ENCODE assay signal across 14 cellular contexts in genomic region chr10:93757766-93758509, GRCh38. TPM values are rescaled to one million over a fixed set of nuclear protein-coding genes. Genes with fewer than 3 reads are reported as not detected.
DNase-seq lines count a peak whose midpoint lies in the region; ATAC-seq lines count a peak whose summit lies in the region.
"Had no signal": no experiment of that assay in that cellular context is flagged by ENCODE, and none has a peak within 500 bp of the region (broad histone marks: within the 10 kb centered on the region; RNA-seq: fewer than 3 reads in every experiment).

Gene LGI1 (plus strand): TSS chr10:93757936. CDS start chr10:93758145, 209 bp downstream.

- ATAC-seq in HG03025 (IDR thresholded peaks at IDR 0.05; ENCODE audit: low FRiP score, unreplicated experiment) = no peak

- H3K4me1 Mint-ChIP-seq in activated CD4-positive, alpha-beta T cell treated with anti-CD3 and anti-CD28 coated beads, Interleukin-2, amount 10 ng/mL, durations not matched to agents 7 days and 5 days = no peaks in the 10 kb centered on the region

- CTCF ChIA-PET in activated CD4-positive, alpha-beta T cell treated with anti-CD3 and anti-CD28 coated beads, Interleukin-2, amount 10 ng/mL, durations not matched to agents 7 days and 5 days (lab: Charles Lee) = no interaction called here

- H3K4me3 Mint-ChIP-seq in activated CD4-positive, alpha-beta T cell treated with anti-CD3 and anti-CD28 coated beads, Interleukin-2, amount 10 ng/mL, durations not matched to agents 7 days and 5 days = no peak within 1 kb of the TSS
- H3K4me3 Mint-ChIP-seq: activated B cell treated with CpG ODN at 0.5 μM for 24 hours; stimulated activated naive CD8-positive, alpha-beta T cell treated with anti-CD3 and anti-CD28 coated beads, Interleukin-15, Interleukin-2, amounts not matched to agents 100 ng/mL and 50 ng/mL, for 24 hours had no signal

- DNase-seq in NCI-H460 (ENCODE audit: extremely low read depth, low read depth) = peak; percentile 24
- DNase-seq in ecto neural progenitor cell (ENCODE audit: low spot score) = peak; percentile 44
- DNase-seq in midbrain (lab: John Stamatoyannopoulos, UW) = peak; percentile 34
- DNase-seq in superior temporal gyrus (ENCODE audit: extremely low spot score) = peak; percentile 67
- DNase-seq in activated CD4-positive, alpha-beta T cell treated with anti-CD3 and anti-CD28 coated beads, Interleukin-2, amount 10 ng/mL, durations not matched to agents 7 days and 5 days = no peak
- DNase-seq in stimulated activated CD4-positive, alpha-beta T cell treated with anti-CD3 and anti-CD28 coated beads, Interleukin-4, amount 100 ng/mL, for 4 hours = no peak
- no peak for DNase-seq in kidney glomerular epithelial cell (lab: John Stamatoyannopoulos, UW)
- DNase-seq: activated B cell treated with CpG ODN at 0.5 μM for 24 hours, activated gamma-delta T cell, NCI-H1092 treated with DMSO at 0.1 percent for 48 hours, PC-9 had no signal

- H3K9me3 Mint-ChIP-seq in activated CD4-positive, alpha-beta T cell treated with anti-CD3 and anti-CD28 coated beads, Interleukin-2, amount 10 ng/mL, durations not matched to agents 7 days and 5 days = no peaks in the 10 kb centered on the region
- H3K9me3 Mint-ChIP-seq: activated B cell treated with CpG ODN at 0.5 μM for 24 hours; stimulated activated naive CD8-positive, alpha-beta T cell treated with anti-CD3 and anti-CD28 coated beads, Interleukin-15, Interleukin-2, amounts not matched to agents 100 ng/mL and 50 ng/mL, for 24 hours had no signal

- no peak within 1 kb of the TSS for H3K27ac Mint-ChIP-seq in activated CD4-positive, alpha-beta T cell treated with anti-CD3 and anti-CD28 coated beads, Interleukin-2, amount 10 ng/mL, durations not matched to agents 7 days and 5 days
- H3K27ac Mint-ChIP-seq: activated B cell treated with CpG ODN at 0.5 μM for 24 hours; stimulated activated naive CD8-positive, alpha-beta T cell treated with anti-CD3 and anti-CD28 coated beads, Interleukin-15, Interleukin-2, amounts not matched to agents 100 ng/mL and 50 ng/mL, for 24 hours had no signal

- POLR2A ChIA-PET in activated CD4-positive, alpha-beta T cell treated with anti-CD3 and anti-CD28 coated beads, Interleukin-2, amount 10 ng/mL, durations not matched to agents 7 days and 5 days (lab: Charles Lee) = no interaction called here

- H3K36me3 Mint-ChIP-seq in activated CD4-positive, alpha-beta T cell treated with anti-CD3 and anti-CD28 coated beads, Interleukin-2, amount 10 ng/mL, durations not matched to agents 7 days and 5 days (ENCODE audit: low read depth) = no peaks in the 10 kb centered on the region

- H3K27me3 Mint-ChIP-seq in activated CD4-positive, alpha-beta T cell treated with anti-CD3 and anti-CD28 coated beads, Interleukin-2, amount 10 ng/mL, durations not matched to agents 7 days and 5 days = peaks cover 42% of the 10 kb centered on the region

RNA-seq across cellular contexts. Expression of gene LGI1, which starts in this region (rescaled TPM):
- 0.23 and 0.32 TPM in 2 replicates for total RNA-seq in NCI-H460 (2014; rRNA removed; shearing (Covaris generic))
- not detected in 2 replicates for polyA plus RNA-seq in NCI-H460 (2014; cell fraction: nucleus; rRNA removed)
- total RNA-seq in activated CD4-positive, alpha-beta T cell treated with anti-CD3 and anti-CD28 coated beads, Interleukin-2, amount 10 ng/mL, durations not matched to agents 7 days and 5 days = not detected
- total RNA-seq: activated B cell treated with CpG ODN at 0.5 μM for 24 hours, lung microvascular endothelial cell, PC-9 had no signal

Comparison
In these comparisons a context has a peak if more than half of its experiments do, and no peak if none do; other contexts are left out.
1. Peak in DNase-seq in NCI-H460; RNA of the gene not detected or under 1 TPM.
2. DNase-seq: peak in ecto neural progenitor cell (single experiment), midbrain (single experiment) and superior temporal gyrus (single experiment); none in activated CD4-positive, alpha-beta T cell treated with anti-CD3 and anti-CD28 coated beads, Interleukin-2, amount 10 ng/mL, durations not matched to agents 7 days and 5 days (single experiment), stimulated activated CD4-positive, alpha-beta T cell treated with anti-CD3 and anti-CD28 coated beads, Interleukin-4, amount 100 ng/mL, for 4 hours (0 of 2) and kidney glomerular epithelial cell (single experiment).